ENCODE assay signal across 1 cellular context in the genomic region with DNA sequence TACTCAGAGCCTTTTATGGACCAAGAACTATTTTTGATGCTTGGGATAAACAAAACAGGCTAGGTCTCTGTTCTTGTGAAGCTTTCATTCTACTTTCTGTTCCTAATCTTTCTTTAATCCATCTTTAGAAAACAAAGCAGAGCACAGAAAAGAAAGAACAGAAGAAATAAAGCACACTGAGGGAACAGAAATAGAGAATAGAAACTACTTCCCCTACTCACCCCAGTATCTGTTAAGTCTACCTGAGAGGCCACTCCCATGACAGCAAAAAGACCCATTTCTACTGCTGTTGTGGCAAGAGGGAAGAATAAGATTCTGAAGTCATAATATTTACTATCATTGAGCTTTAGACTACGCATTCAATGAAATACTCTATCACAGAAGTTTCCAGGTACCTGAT.
TF ChIP-seq lines count a peak whose summit lies in the region.

No MANE protein-coding gene starts in this region.

TF ChIP-seq in K562, 482 proteins besides CTCF, POLR2A, EP300 and RAD21:
- TF ChIP-seq ZNF561 (CRISPR knock-in tag; conservative IDR thresholded peaks at IDR 0.05) = no peak
- TF ChIP-seq SIN3B (IDR thresholded peaks at IDR 0.05; ENCODE audit: low read depth) = no peak
- no peak for TF ChIP-seq GABPB2 (CRISPR knock-in tag; conservative IDR thresholded peaks at IDR 0.05)
- TF ChIP-seq SLC30A9 (CRISPR knock-in tag; IDR thresholded peaks at IDR 0.05) = no peak
- TF ChIP-seq E2F3 (CRISPR knock-in tag; IDR thresholded peaks at IDR 0.05) = no peak
- TF ChIP-seq CEBPG (CRISPR knock-in tag; IDR thresholded peaks at IDR 0.05) = no peak
- TF ChIP-seq CEBPG (tag; conservative IDR thresholded peaks at IDR 0.05 in 1 of 2, IDR thresholded peaks at IDR 0.05 in 1 of 2) = no peak
- TF ChIP-seq CCNT2 (IDR thresholded peaks at IDR 0.05; ENCODE audit: borderline replicate concordance, extremely low read depth, insufficient read length, low read depth, low read length) = no peak
- no peak for TF ChIP-seq NR2F6 (CRISPR knock-in tag; IDR thresholded peaks at IDR 0.05)
- TF ChIP-seq, protein P1, sequence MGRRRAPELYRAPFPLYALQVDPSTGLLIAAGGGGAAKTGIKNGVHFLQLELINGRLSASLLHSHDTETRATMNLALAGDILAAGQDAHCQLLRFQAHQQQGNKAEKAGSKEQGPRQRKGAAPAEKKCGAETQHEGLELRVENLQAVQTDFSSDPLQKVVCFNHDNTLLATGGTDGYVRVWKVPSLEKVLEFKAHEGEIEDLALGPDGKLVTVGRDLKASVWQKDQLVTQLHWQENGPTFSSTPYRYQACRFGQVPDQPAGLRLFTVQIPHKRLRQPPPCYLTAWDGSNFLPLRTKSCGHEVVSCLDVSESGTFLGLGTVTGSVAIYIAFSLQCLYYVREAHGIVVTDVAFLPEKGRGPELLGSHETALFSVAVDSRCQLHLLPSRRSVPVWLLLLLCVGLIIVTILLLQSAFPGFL (CRISPR knock-in tag; IDR thresholded peaks at IDR 0.05) = no peak
- no peak for TF ChIP-seq RNF2 (IDR thresholded peaks at IDR 0.05)
- TF ChIP-seq KDM1A (IDR thresholded peaks at IDR 0.05) = no peak
- no peak for TF ChIP-seq ZNF347 (CRISPR knock-in tag; IDR thresholded peaks at IDR 0.05; ENCODE audit: low read depth)
- no peak for TF ChIP-seq ZNF584 (CRISPR knock-in tag; IDR thresholded peaks at IDR 0.05; ENCODE audit: low read depth)
- TF ChIP-seq SUPT5H (IDR thresholded peaks at IDR 0.05) = no peak
- no peak for TF ChIP-seq RFX7 (CRISPR knock-in tag; IDR thresholded peaks at IDR 0.05)
- no peak for TF ChIP-seq ZKSCAN8 (CRISPR knock-in tag; IDR thresholded peaks at IDR 0.05)
- TF ChIP-seq HDGF (IDR thresholded peaks at IDR 0.05) = no peak
- no peak for TF ChIP-seq C11orf30 (IDR thresholded peaks at IDR 0.05; ENCODE audit: low read depth)
- TF ChIP-seq, protein P2, sequence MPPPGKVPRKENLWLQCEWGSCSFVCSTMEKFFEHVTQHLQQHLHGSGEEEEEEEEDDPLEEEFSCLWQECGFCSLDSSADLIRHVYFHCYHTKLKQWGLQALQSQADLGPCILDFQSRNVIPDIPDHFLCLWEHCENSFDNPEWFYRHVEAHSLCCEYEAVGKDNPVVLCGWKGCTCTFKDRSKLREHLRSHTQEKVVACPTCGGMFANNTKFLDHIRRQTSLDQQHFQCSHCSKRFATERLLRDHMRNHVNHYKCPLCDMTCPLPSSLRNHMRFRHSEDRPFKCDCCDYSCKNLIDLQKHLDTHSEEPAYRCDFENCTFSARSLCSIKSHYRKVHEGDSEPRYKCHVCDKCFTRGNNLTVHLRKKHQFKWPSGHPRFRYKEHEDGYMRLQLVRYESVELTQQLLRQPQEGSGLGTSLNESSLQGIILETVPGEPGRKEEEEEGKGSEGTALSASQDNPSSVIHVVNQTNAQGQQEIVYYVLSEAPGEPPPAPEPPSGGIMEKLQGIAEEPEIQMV (tag; conservative IDR thresholded peaks at IDR 0.05; ENCODE audit: low read depth) = no peak
